ENCODE assay signal across 24 cellular contexts in genomic region chr20:45893831-45894230, GRCh38. TPM values are rescaled to one million over a fixed set of nuclear protein-coding genes. Genes with fewer than 3 reads are reported as not detected.
DNase-seq lines count a peak whose midpoint lies in the region; ATAC-seq, FAIRE-seq and TF ChIP-seq lines count a peak whose summit lies in the region.
"Had no signal": no experiment of that assay in that cellular context is flagged by ENCODE, and none has a peak within 500 bp of the region (broad histone marks: within the 10 kb centered on the region; RNA-seq: fewer than 3 reads in every experiment).

No MANE protein-coding gene starts in this region.

- no peak overlapping the region for H3K4me2 ChIP-seq in GM23248 (ENCODE audit: unreplicated experiment)

- H3K36me3 ChIP-seq in GM23248 (ENCODE audit: low read depth), result peaks cover 14% of the 10 kb centered on the region; the same call in 1 of the 2 replicates
- H3K36me3 ChIP-seq: uterus had no signal

- no peaks in the 10 kb centered on the region for H3K9me2 ChIP-seq in GM23248 (ENCODE audit: insufficient read depth)

- no peaks in the 10 kb centered on the region for H3K9me3 Mint-ChIP-seq in naive B cell
- H3K9me3 Mint-ChIP-seq: activated naive CD4-positive, alpha-beta T cell treated with anti-CD3 and anti-CD28 coated beads, Interleukin-2, amount 50 U/mL, for 24 hours; IgD-negative memory B cell had no signal

- WGBS in GM23248 (ENCODE audit: low coverage in 1 of 2, low lambda C conversion rate in 2 of 2, missing lambda C conversion rate in 2 of 2), 2 experiments, result 97 to 98% methylated on average over 4 of the region's 4 CpGs

- no peak overlapping the region for H3K9ac ChIP-seq in GM23248

- no peak overlapping the region for H3K4me3 ChIP-seq in AG10803 (ENCODE audit: low read length)
- H3K4me3 ChIP-seq in astrocyte of the spinal cord (ENCODE audit: low read depth, low read length), result no peak overlapping the region
- no peak overlapping the region for H3K4me3 ChIP-seq in GM23248
- H3K4me3 ChIP-seq: GM12878, sigmoid colon, SK-N-MC, uterus had no signal

- peaks cover 1 to 5% of the 10 kb centered on the region in 2 donors for H3K36me3 Mint-ChIP-seq in naive B cell
- H3K36me3 Mint-ChIP-seq: activated naive CD4-positive, alpha-beta T cell treated with anti-CD3 and anti-CD28 coated beads, Interleukin-2, amount 50 U/mL, for 24 hours had no signal

- no peak overlapping the region for H3K27ac ChIP-seq in GM23248
- H3K27ac ChIP-seq: sigmoid colon, SK-N-MC, uterus had no signal

- H3K27ac Mint-ChIP-seq in naive B cell, result no peak overlapping the region
- H3K27ac Mint-ChIP-seq: activated naive CD4-positive, alpha-beta T cell treated with anti-CD3 and anti-CD28 coated beads, Interleukin-2, amount 50 U/mL, for 24 hours had no signal

- H2AFZ ChIP-seq in GM23248, result no peak overlapping the region

- no peaks in the 10 kb centered on the region for H3K27me3 Mint-ChIP-seq in naive B cell
- H3K27me3 Mint-ChIP-seq: activated naive CD4-positive, alpha-beta T cell treated with anti-CD3 and anti-CD28 coated beads, Interleukin-2, amount 50 U/mL, for 24 hours; IgD-negative memory B cell had no signal

- FAIRE-seq in GM12891 (lab: Jason Lieb, UNC), result no peak
- FAIRE-seq: bronchial epithelial cell, GM12878, keratinocyte had no signal

- H3K4me1 Mint-ChIP-seq in naive B cell, result peaks cover 24 to 32% (median 32%) of the 10 kb centered on the region in 3 donors

- H3K27me3 ChIP-seq in GM23248 (replicated peaks; ENCODE audit: insufficient read depth), result no peaks in the 10 kb centered on the region
- H3K27me3 ChIP-seq: sigmoid colon, uterus had no signal

- H3K4me1 ChIP-seq in GM23248 (ENCODE audit: insufficient read depth), result no peaks in the 10 kb centered on the region; the same call in 1 of the 2 replicates

- peak overlapping the region in 5 of 8 donors; percentile 21 to 80 (median 42) for H3K4me3 Mint-ChIP-seq in naive B cell

- H3F3A ChIP-seq in GM23248 (ENCODE audit: insufficient read depth), result no peaks in the 10 kb centered on the region

- no peaks in the 10 kb centered on the region for H4K20me1 ChIP-seq in GM23248 (ENCODE audit: insufficient read depth)

- in situ Hi-C loops in astrocyte of the spinal cord (cut with HindIII; ENCODE audit: low sequenced_read_pairs) (no loop called here), GM23248 (cut with MboI) (no loop called here)

- peaks cover 23% of the 10 kb centered on the region; the same call in 1 of the 2 replicates for H3K79me2 ChIP-seq in GM23248 (ENCODE audit: insufficient read depth)

- no peak for TF ChIP-seq POLR2A in GM12891 (IDR thresholded peaks at IDR 0.05; ENCODE audit: low read depth, low read length)

- H3K9me3 ChIP-seq in GM23248 (ENCODE audit: low read depth), result no peaks in the 10 kb centered on the region
- H3K9me3 ChIP-seq: sigmoid colon, uterus had no signal

- no peak for ATAC-seq in naive B cell (ENCODE audit: low read depth in 2 of 2)
- no peak for ATAC-seq in HG03025 (IDR thresholded peaks at IDR 0.05; ENCODE audit: low FRiP score, unreplicated experiment)
- ATAC-seq: GM12878 had no signal

- DNase-seq in AG10803 (ENCODE audit: low read depth), result peak; percentile 6
- peak; percentile 29 for DNase-seq in ELR (ENCODE audit: low read depth)
- peak; percentile 28 for DNase-seq in astrocyte of the spinal cord (ENCODE audit: low read depth, low spot score)
- no peak for DNase-seq in naive B cell
- DNase-seq in hippocampal formation (lab: John Stamatoyannopoulos, UW), result no peak
- DNase-seq in GM23248, result no peak
- DNase-seq in GM12891 (ENCODE audit: insufficient read length, low spot score), result no peak
- DNase-seq: activated CD4-positive, alpha-beta T cell treated with anti-CD3 and anti-CD28 coated beads for 4 hours; activated T-cell treated with anti-CD3 and anti-CD28 coated beads for 4 hours; COR-L47; GDM1; head of caudate nucleus; NCI-H1930; NCI-H510A; nucleus accumbens; sigmoid colon; uterus had no signal

- TF ChIP-seq CTCF in AG10803 (conservative IDR thresholded peaks at IDR 0.05; ENCODE audit: low read length) (no peak), astrocyte of the spinal cord (IDR thresholded peaks at IDR 0.05; ENCODE audit: low read depth, low read length) (no peak)

TF ChIP-seq in GM12891, 5 proteins besides CTCF, POLR2A, EP300 and RAD21:
- TF ChIP-seq POU2F2 (IDR thresholded peaks at IDR 0.05; ENCODE audit: low read depth, low read length) (no peak), TAF1 (IDR thresholded peaks at IDR 0.05; ENCODE audit: low read depth, low read length) (no peak), POLR2AphosphoS5 (IDR thresholded peaks at IDR 0.05; ENCODE audit: low read depth, low read length) (no peak)

RNA-seq across cellular contexts. Expression of gene CTSA, which starts 2.7 kb away (rescaled TPM):
- polyA plus RNA-seq in naive B cell (ENCODE audit: low read depth in 6 of 6) (10 to 100 TPM; 28.6 to 46.5 (median 42.3) TPM), GM23248 (2016; fragmentation: Nextera tagmentation; extraction: Ambion mirVana) (303 and 321 TPM in 2 replicates)
- total RNA-seq in GM23248 (2014; rRNA removed; shearing (Covaris generic)), result 154 and 176 TPM in 2 replicates
- 34.7 TPM for polyA plus RNA-seq in GM12891 (2012; ENCODE audit: low read depth, missing spikeins)

RNA-seq across cellular contexts. Expression of gene NEURL2, which starts 2.8 kb away (rescaled TPM):
- polyA plus RNA-seq in naive B cell (ENCODE audit: low read depth in 6 of 6) (1 to 10 TPM in 3 of 6 donors, under 1 TPM in 2, not detected in 1; 0.69 to 2.4 (median 1.1) TPM), GM23248 (2016; fragmentation: Nextera tagmentation; extraction: Ambion mirVana) (1.4 and 2.1 TPM in 2 replicates)
- total RNA-seq in GM23248 (2014; rRNA removed; shearing (Covaris generic)), result 4.3 and 8.3 TPM in 2 replicates
- 2.6 TPM for polyA plus RNA-seq in GM12891 (2012; ENCODE audit: low read depth, missing spikeins)

RNA-seq across cellular contexts. Expression of gene SPATA25, which starts 6.4 kb away (rescaled TPM):
- polyA plus RNA-seq in naive B cell (ENCODE audit: low read depth in 6 of 6) (not detected), GM23248 (2016; fragmentation: Nextera tagmentation; extraction: Ambion mirVana) (0.27 TPM in 1 of 2 replicates, not detected in the other)
- not detected in 2 replicates for total RNA-seq in GM23248 (2014; rRNA removed; shearing (Covaris generic))
- polyA plus RNA-seq in GM12891 (2012; ENCODE audit: low read depth, missing spikeins), result 0.62 TPM
- polyA plus RNA-seq: IgD-negative memory B cell, keratinocyte had no signal

RNA-seq across cellular contexts. Expression of gene ZSWIM1, which starts 12.8 kb away (rescaled TPM):
- 10 to 100 TPM in 1 of 6 donors, 1 to 10 TPM in 4, not detected in 1; 3.0 to 11.6 (median 4.7) TPM for polyA plus RNA-seq in naive B cell (ENCODE audit: low read depth in 6 of 6)
- total RNA-seq in GM23248 (2014; rRNA removed; shearing (Covaris generic)), result 7.7 and 8.9 TPM in 2 replicates
- 6.6 and 8.5 TPM in 2 replicates for polyA plus RNA-seq in GM23248 (2016; fragmentation: Nextera tagmentation; extraction: Ambion mirVana)
- 5.9 TPM for polyA plus RNA-seq in GM12891 (2012; ENCODE audit: low read depth, missing spikeins)

RNA-seq across cellular contexts. Expression of gene PLTP, which starts 18.1 kb away (rescaled TPM):
- polyA plus RNA-seq in naive B cell (ENCODE audit: low read depth in 6 of 6), result 10 to 100 TPM in 1 of 6 donors, 1 to 10 TPM in 4, under 1 TPM in 1; 0.66 to 10.2 (median 5.1) TPM
- total RNA-seq in GM23248 (2014; rRNA removed; shearing (Covaris generic)), result 14.5 and 22.6 TPM in 2 replicates
- 24.4 and 25.7 TPM in 2 replicates for polyA plus RNA-seq in GM23248 (2016; fragmentation: Nextera tagmentation; extraction: Ambion mirVana)
- 11.5 TPM for polyA plus RNA-seq in GM12891 (2012; ENCODE audit: low read depth, missing spikeins)

Comparison
In these comparisons a context has a peak if more than half of its experiments do, and no peak if none do; other contexts are left out.
1. DNase-seq: peak in AG10803 (single experiment), ELR (single experiment) and astrocyte of the spinal cord (single experiment); none in naive B cell (single experiment), hippocampal formation (0 of 2), GM23248 (single experiment) and GM12891 (single experiment).